ENCODE assay signal across 1 cellular context in the genomic region with DNA sequence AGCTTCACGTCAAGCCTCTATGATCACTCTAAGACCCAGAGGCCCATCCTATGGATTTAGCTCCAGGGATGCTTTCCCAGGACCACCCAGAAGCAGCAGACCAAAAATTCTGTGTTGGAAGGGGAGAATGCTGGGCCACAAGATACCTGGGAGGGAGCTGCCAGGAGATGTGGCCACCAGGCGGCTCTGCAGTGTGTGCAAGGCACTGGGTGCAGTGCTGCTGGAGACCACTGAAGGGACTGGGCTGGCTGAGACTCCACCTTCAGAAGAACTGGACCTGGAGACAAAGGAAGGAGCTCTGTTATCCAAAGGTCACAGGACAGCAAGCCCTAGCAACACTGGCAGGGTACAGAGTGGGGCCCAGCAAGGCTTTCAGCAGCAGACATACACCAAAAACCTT.
TF ChIP-seq lines count a peak whose summit lies in the region.

No MANE protein-coding gene starts in this region.

TF ChIP-seq in HepG2, 621 proteins besides CTCF, POLR2A, EP300 and RAD21 (continued from another document):
- no peak for TF ChIP-seq CENPX (CRISPR knock-in tag; IDR thresholded peaks at IDR 0.05)
- no peak for TF ChIP-seq MAFK (conservative IDR thresholded peaks at IDR 0.05 in 1 of 2, IDR thresholded peaks at IDR 0.05 in 1 of 2; ENCODE audit: low read length in 2 of 2)
- no peak for TF ChIP-seq ZFP41 (CRISPR knock-in tag; IDR thresholded peaks at IDR 0.05; ENCODE audit: borderline replicate concordance)
- TF ChIP-seq TRIM24 (CRISPR knock-in tag; IDR thresholded peaks at IDR 0.05), result no peak
- no peak for TF ChIP-seq KAT7 (CRISPR knock-in tag; IDR thresholded peaks at IDR 0.05; ENCODE audit: borderline replicate concordance)
- TF ChIP-seq HDAC1 (CRISPR knock-in tag; IDR thresholded peaks at IDR 0.05), result no peak
- TF ChIP-seq, protein P1, sequence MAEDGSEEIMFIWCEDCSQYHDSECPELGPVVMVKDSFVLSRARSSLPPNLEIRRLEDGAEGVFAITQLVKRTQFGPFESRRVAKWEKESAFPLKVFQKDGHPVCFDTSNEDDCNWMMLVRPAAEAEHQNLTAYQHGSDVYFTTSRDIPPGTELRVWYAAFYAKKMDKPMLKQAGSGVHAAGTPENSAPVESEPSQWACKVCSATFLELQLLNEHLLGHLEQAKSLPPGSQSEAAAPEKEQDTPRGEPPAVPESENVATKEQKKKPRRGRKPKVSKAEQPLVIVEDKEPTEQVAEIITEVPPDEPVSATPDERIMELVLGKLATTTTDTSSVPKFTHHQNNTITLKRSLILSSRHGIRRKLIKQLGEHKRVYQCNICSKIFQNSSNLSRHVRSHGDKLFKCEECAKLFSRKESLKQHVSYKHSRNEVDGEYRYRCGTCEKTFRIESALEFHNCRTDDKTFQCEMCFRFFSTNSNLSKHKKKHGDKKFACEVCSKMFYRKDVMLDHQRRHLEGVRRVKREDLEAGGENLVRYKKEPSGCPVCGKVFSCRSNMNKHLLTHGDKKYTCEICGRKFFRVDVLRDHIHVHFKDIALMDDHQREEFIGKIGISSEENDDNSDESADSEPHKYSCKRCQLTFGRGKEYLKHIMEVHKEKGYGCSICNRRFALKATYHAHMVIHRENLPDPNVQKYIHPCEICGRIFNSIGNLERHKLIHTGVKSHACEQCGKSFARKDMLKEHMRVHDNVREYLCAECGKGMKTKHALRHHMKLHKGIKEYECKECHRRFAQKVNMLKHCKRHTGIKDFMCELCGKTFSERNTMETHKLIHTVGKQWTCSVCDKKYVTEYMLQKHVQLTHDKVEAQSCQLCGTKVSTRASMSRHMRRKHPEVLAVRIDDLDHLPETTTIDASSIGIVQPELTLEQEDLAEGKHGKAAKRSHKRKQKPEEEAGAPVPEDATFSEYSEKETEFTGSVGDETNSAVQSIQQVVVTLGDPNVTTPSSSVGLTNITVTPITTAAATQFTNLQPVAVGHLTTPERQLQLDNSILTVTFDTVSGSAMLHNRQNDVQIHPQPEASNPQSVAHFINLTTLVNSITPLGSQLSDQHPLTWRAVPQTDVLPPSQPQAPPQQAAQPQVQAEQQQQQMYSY (CRISPR knock-in tag; IDR thresholded peaks at IDR 0.05), result no peak
- TF ChIP-seq NFIC (IDR thresholded peaks at IDR 0.05; ENCODE audit: low read length), result no peak
- TF ChIP-seq TEAD3 (CRISPR knock-in tag; optimal IDR thresholded peaks at IDR 0.05; ENCODE audit: borderline replicate concordance), result peak; percentile 17
- TF ChIP-seq PPARG (CRISPR knock-in tag; conservative IDR thresholded peaks at IDR 0.05), result no peak
- TF ChIP-seq KLF9 (CRISPR knock-in tag; IDR thresholded peaks at IDR 0.05; ENCODE audit: low read depth), result no peak
- TF ChIP-seq ZNF136 (CRISPR knock-in tag; IDR thresholded peaks at IDR 0.05; ENCODE audit: low read depth), result no peak
- no peak for TF ChIP-seq ZNF33B (CRISPR knock-in tag; IDR thresholded peaks at IDR 0.05)
- TF ChIP-seq STAG1 (CRISPR knock-in tag; IDR thresholded peaks at IDR 0.05), result peak; percentile 57
- TF ChIP-seq ZNF331 (CRISPR knock-in tag; IDR thresholded peaks at IDR 0.05), result no peak
- TF ChIP-seq CBX5 (CRISPR knock-in tag; IDR thresholded peaks at IDR 0.05; ENCODE audit: borderline replicate concordance), result no peak
- peak; percentile 31; the same call in 1 of the 2 replicates for TF ChIP-seq SMC3 (IDR thresholded peaks at IDR 0.05; ENCODE audit: low read length)
- TF ChIP-seq PCBP2 (optimal IDR thresholded peaks at IDR 0.05; ENCODE audit: low read depth, low read length, poor library complexity, severe bottlenecking), result no peak
- TF ChIP-seq, protein P2, sequence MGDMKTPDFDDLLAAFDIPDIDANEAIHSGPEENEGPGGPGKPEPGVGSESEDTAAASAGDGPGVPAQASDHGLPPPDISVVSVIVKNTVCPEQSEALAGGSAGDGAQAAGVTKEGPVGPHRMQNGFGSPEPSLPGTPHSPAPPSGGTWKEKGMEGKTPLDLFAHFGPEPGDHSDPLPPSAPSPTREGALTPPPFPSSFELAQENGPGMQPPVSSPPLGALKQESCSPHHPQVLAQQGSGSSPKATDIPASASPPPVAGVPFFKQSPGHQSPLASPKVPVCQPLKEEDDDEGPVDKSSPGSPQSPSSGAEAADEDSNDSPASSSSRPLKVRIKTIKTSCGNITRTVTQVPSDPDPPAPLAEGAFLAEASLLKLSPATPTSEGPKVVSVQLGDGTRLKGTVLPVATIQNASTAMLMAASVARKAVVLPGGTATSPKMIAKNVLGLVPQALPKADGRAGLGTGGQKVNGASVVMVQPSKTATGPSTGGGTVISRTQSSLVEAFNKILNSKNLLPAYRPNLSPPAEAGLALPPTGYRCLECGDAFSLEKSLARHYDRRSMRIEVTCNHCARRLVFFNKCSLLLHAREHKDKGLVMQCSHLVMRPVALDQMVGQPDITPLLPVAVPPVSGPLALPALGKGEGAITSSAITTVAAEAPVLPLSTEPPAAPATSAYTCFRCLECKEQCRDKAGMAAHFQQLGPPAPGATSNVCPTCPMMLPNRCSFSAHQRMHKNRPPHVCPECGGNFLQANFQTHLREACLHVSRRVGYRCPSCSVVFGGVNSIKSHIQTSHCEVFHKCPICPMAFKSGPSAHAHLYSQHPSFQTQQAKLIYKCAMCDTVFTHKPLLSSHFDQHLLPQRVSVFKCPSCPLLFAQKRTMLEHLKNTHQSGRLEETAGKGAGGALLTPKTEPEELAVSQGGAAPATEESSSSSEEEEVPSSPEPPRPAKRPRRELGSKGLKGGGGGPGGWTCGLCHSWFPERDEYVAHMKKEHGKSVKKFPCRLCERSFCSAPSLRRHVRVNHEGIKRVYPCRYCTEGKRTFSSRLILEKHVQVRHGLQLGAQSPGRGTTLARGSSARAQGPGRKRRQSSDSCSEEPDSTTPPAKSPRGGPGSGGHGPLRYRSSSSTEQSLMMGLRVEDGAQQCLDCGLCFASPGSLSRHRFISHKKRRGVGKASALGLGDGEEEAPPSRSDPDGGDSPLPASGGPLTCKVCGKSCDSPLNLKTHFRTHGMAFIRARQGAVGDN (CRISPR knock-in tag; IDR thresholded peaks at IDR 0.05), result peak; percentile 29; the same call in 1 of the 2 replicates
- peak; percentile 32 for TF ChIP-seq XRCC5 (optimal IDR thresholded peaks at IDR 0.05; ENCODE audit: low read length)
- TF ChIP-seq, protein P3, sequence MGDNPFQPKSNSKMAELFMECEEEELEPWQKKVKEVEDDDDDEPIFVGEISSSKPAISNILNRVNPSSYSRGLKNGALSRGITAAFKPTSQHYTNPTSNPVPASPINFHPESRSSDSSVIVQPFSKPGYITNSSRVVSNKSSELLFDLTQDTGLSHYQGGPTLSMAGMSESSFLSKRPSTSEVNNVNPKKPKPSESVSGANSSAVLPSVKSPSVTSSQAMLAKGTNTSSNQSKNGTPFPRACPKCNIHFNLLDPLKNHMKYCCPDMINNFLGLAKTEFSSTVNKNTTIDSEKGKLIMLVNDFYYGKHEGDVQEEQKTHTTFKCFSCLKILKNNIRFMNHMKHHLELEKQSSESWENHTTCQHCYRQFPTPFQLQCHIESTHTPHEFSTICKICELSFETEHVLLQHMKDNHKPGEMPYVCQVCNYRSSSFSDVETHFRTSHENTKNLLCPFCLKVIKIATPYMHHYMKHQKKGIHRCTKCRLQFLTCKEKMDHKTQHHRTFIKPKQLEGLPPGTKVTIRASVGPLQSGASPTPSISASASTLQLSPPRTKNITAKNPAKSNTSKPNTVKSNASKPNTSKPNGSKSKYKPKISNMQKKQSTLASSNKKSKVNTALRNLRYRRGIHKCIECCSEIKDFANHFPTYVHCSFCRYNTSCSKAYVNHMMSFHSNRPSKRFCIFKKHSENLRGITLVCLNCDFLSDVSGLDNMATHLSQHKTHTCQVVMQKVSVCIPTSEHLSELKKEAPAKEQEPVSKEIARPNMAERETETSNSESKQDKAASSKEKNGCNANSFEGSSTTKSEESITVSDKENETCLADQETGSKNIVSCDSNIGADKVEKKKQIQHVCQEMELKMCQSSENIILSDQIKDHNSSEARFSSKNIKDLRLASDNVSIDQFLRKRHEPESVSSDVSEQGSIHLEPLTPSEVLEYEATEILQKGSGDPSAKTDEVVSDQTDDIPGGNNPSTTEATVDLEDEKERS (CRISPR knock-in tag; IDR thresholded peaks at IDR 0.05), result no peak
- no peak for TF ChIP-seq FOXA1 (IDR thresholded peaks at IDR 0.05)
- TF ChIP-seq FOXA1 (CRISPR knock-in tag; IDR thresholded peaks at IDR 0.05), result no peak
TF ChIP-seq in HepG2: peak in this region for 5.
